ENCODE assay signal across 8 cellular contexts in the genomic region with DNA sequence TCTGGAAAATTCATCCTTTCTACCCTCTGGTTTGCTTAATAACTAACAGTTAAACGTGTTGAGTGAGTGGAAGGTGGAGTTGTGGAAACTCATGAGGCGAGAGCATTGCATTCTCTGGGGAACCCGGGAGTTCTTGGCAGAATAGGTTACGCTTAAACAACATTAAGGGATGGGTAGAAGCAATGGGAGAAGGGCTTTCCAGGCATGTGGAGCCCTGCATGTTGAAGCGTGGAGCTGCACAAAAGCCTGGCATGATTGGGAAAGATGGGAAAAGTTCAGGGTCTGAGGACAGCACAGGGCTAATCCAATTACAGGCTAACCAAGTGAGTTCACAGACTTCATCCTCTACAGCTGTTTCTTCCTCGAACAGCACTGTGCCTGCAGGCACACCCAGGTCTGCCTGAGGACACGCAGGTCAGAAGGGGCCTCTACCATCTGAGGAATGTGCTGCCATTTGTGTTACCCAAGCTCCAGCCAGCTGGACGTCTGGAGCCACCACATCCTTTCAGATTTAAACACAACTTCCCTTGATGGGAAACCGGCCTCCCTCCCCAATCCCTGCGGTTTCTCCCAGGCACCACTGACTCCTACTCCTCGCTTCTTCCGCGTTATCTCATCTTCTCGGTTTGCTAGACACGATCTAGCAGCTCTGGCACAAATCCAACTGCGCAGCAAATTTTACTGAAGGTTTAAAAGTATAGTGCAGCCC.
A peak's percentile ranks its signal among the peaks of the same experiment; 100 is the strongest.
DNase-seq lines count a peak whose midpoint lies in the region; ATAC-seq and TF ChIP-seq lines count a peak whose summit lies in the region.

No MANE protein-coding gene starts in this region.

- H3K9me2 ChIP-seq in HCT116 (ENCODE audit: insufficient read depth): no peaks in the 10 kb centered on the region

- peaks cover 20% of the 10 kb centered on the region for H3K27me3 Mint-ChIP-seq in CD8-positive, alpha-beta T cell (ENCODE audit: low read depth)

- no peaks in the 10 kb centered on the region for H3K9me3 Mint-ChIP-seq in CD8-positive, alpha-beta T cell

- no peaks in the 10 kb centered on the region for H3K9me3 ChIP-seq in HCT116 (ENCODE audit: control insufficient read depth in 1 of 2, insufficient read depth in 1 of 2, low read depth in 1 of 2, low read length in 2 of 2)
- H3K9me3 ChIP-seq in skeletal muscle satellite cell (replicated peaks; ENCODE audit: low read length): no peaks in the 10 kb centered on the region
- H3K9me3 ChIP-seq in CD8-positive, alpha-beta T cell (ENCODE audit: low read length): no peaks in the 10 kb centered on the region

- H3K79me2 ChIP-seq in HCT116 (ENCODE audit: insufficient read depth, low read length): no peaks in the 10 kb centered on the region

- H3K36me3 ChIP-seq in HCT116 (ENCODE audit: control insufficient read depth in 1 of 2, insufficient read depth in 2 of 2, low read length in 2 of 2) (no peaks in the 10 kb centered on the region), skeletal muscle satellite cell (ENCODE audit: insufficient read depth, low read length) (peaks cover 25% of the 10 kb centered on the region)
- H3K36me3 ChIP-seq in CD8-positive, alpha-beta T cell (ENCODE audit: insufficient read depth, low read length): no peaks in the 10 kb centered on the region

- H3K4me2 ChIP-seq in HCT116 (ENCODE audit: low read length) (peak overlapping the region; percentile 78), skeletal muscle satellite cell (ENCODE audit: low read length) (peak overlapping the region; percentile 56)

- no peaks in the 10 kb centered on the region for H3K27me3 ChIP-seq in HCT116 (ENCODE audit: insufficient read depth, low read length)
- no peaks in the 10 kb centered on the region for H3K27me3 ChIP-seq in skeletal muscle satellite cell (ENCODE audit: control insufficient read depth, insufficient read depth, low read length)
- no peaks in the 10 kb centered on the region for H3K27me3 ChIP-seq in CD8-positive, alpha-beta T cell (ENCODE audit: insufficient read depth, low read length)

- CTCF ChIA-PET in HCT116 (lab: Charles Lee): no interaction called here
- CTCF ChIA-PET in CD8-positive, alpha-beta T cell (lab: Charles Lee): interaction anchor here (1.2 kb wide), 1 partner anchor 19 kb away, joined by 3 read pairs; no protein-coding TSS in a partner anchor

- RAD21 ChIA-PET in HCT116 (lab: Charles Lee; ENCODE audit: low non-redundant PET in 1 of 2, low total read pairs in 2 of 2, uncharacterized antibody in 2 of 2, unreplicated experiment in 2 of 2): no interaction called here

- peaks cover 11 to 18% of the 10 kb centered on the region in 2 experiments for H3K4me1 ChIP-seq in HCT116 (ENCODE audit: control insufficient read depth in 1 of 2, insufficient read depth in 2 of 2, low read length in 2 of 2)
- H3K4me1 ChIP-seq in skeletal muscle satellite cell (ENCODE audit: control insufficient read depth, insufficient read depth, low read length): peaks cover 54% of the 10 kb centered on the region
- no peaks in the 10 kb centered on the region for H3K4me1 ChIP-seq in CD8-positive, alpha-beta T cell (ENCODE audit: insufficient read depth, low read length)

- no peak for TF ChIP-seq RAD21 in HCT116 (IDR thresholded peaks at IDR 0.05; ENCODE audit: low read depth)

- H3K36me3 Mint-ChIP-seq in CD8-positive, alpha-beta T cell: no peaks in the 10 kb centered on the region

- H3K4me3 ChIP-seq in HCT116 (replicated peaks in 1 of 2; ENCODE audit: low read depth in 1 of 2, low read length in 2 of 2) (no peak overlapping the region), skeletal muscle satellite cell (ENCODE audit: low read length) (no peak overlapping the region)
- no peak overlapping the region for H3K4me3 ChIP-seq in CD8-positive, alpha-beta T cell (ENCODE audit: low read depth, low read length)

- no peak overlapping the region for H2AFZ ChIP-seq in HCT116 (ENCODE audit: low read depth, low read length, poor library complexity, severe bottlenecking)

- intact Hi-C loops in HCT116 (cut with micrococcal nuclease): no loop called here
- intact Hi-C loops in CD8-positive, alpha-beta T cell (cut with DNase I, micrococcal nuclease): no loop called here

- no peak for TF ChIP-seq POLR2A in HCT116 (IDR thresholded peaks at IDR 0.05; ENCODE audit: borderline replicate concordance, extremely low read depth, insufficient read depth, insufficient read length)

- POLR2A ChIA-PET in HCT116 (lab: Charles Lee): no interaction called here
- POLR2A ChIA-PET in CD8-positive, alpha-beta T cell (lab: Charles Lee): no interaction called here

- H3K4me1 Mint-ChIP-seq in CD8-positive, alpha-beta T cell (ENCODE audit: low read depth): peaks cover 4% of the 10 kb centered on the region

- H3K27ac Mint-ChIP-seq in CD8-positive, alpha-beta T cell: no peak overlapping the region

- no peak for TF ChIP-seq CTCF in HCT116 (IDR thresholded peaks at IDR 0.05 in 2 of 3, conservative IDR thresholded peaks at IDR 0.05 in 1 of 3; ENCODE audit: borderline replicate concordance in 1 of 3, insufficient read depth in 1 of 3, low read depth in 2 of 3, low read length in 2 of 3)
- TF ChIP-seq CTCF in CD8-positive, alpha-beta T cell (IDR thresholded peaks at IDR 0.05): no peak

- H3K27ac ChIP-seq in HCT116 (ENCODE audit: low read depth, low read length): no peak overlapping the region; the same call in 1 of the 2 replicates
- peak overlapping the region; percentile 62 for H3K27ac ChIP-seq in angular gyrus (ENCODE audit: low read depth, low read length)
- no peak overlapping the region for H3K27ac ChIP-seq in CD8-positive, alpha-beta T cell (ENCODE audit: low read depth, low read length)

- no peak overlapping the region for H3K4me3 Mint-ChIP-seq in CD8-positive, alpha-beta T cell

- DNase-seq in HCT116 (ENCODE audit: low read depth, low spot score) (no peak), hepatic stellate cell (ENCODE audit: low spot score) (peak; percentile 83)
- no peak for DNase-seq in CD8-positive, alpha-beta T cell
- no peak for DNase-seq in stimulated activated CD4-positive, alpha-beta T cell treated with anti-CD3 and anti-CD28 coated beads, Interleukin-2, amount 100 ng/mL, for 24 hours

- no TSS peak for BruUV-seq in HCT116 (replicated peaks; lab: Mats Ljungman, UMichigan)

- no peaks in the 10 kb centered on the region for H4K20me1 ChIP-seq in HCT116 (ENCODE audit: insufficient read depth)

- ATAC-seq in HCT116: no peak
- ATAC-seq in CD8-positive, alpha-beta T cell: no peak
- ATAC-seq in GM21528 (IDR thresholded peaks at IDR 0.05; ENCODE audit: low FRiP score, unreplicated experiment): no peak
- ATAC-seq in GM21381 (IDR thresholded peaks at IDR 0.05; ENCODE audit: unreplicated experiment): no peak

- H3K9ac ChIP-seq in HCT116 (ENCODE audit: low read length) (no peak overlapping the region), skeletal muscle satellite cell (ENCODE audit: low read depth, low read length) (peak overlapping the region; percentile 91)

TF ChIP-seq in HCT116, 20 proteins besides CTCF, POLR2A, EP300 and RAD21:
- TF ChIP-seq ZBTB33 (IDR thresholded peaks at IDR 0.05; ENCODE audit: extremely low read depth, insufficient replicate concordance, low read length) (no peak), EZH2phosphoT487 (IDR thresholded peaks at IDR 0.05; ENCODE audit: borderline replicate concordance) (no peak), ATF3 (IDR thresholded peaks at IDR 0.05) (no peak)
